ENCODE assay signal across 8 cellular contexts in genomic region chr1:200409761-200410565, GRCh38. TPM values are rescaled to one million over a fixed set of nuclear protein-coding genes. Genes with fewer than 3 reads are reported as not detected.
DNase-seq lines count a peak whose midpoint lies in the region; TF ChIP-seq lines count a peak whose summit lies in the region.

Gene ZNF281, minus strand, starts transcription at chr1:200410036. Its CDS starts 331 bp downstream, at chr1:200409705.

- H3K9me3 ChIP-seq in neuron (ENCODE audit: low read length) = peaks cover 16% of the 10 kb centered on the region

- DNase-seq in GM04504 (ENCODE audit: low read depth) (peak; percentile 80), HFFc6 (peak; percentile 91), NAMALWA (ENCODE audit: low spot score) (peak; percentile 98), SK-MEL-5 (ENCODE audit: low read depth, low spot score) (peak; percentile 90), foreskin melanocyte (peak; percentile 82), stromal cell of bone marrow (ENCODE audit: low read depth) (peak; percentile 88)
- peak; percentile 79 to 90 (median 86) for DNase-seq in activated naive CD4-positive, alpha-beta T cell (lab: John Stamatoyannopoulos, UW)

- in situ Hi-C loops in SK-MEL-5 (cut with HindIII; ENCODE audit: low pct_unique_long_range_greater_than_20kb, low sequenced_read_pairs) = no loop called here

- peaks cover 43% of the 10 kb centered on the region for H3K36me3 Mint-ChIP-seq in HFFc6 (ENCODE audit: low read depth)

- H3K27ac Mint-ChIP-seq in HFFc6 = peak within 1 kb of the TSS; percentile 92

- peaks cover 19% of the 10 kb centered on the region for H3K4me1 ChIP-seq in neuron (ENCODE audit: insufficient read depth, low read length)

- H3K27me3 ChIP-seq in neuron (ENCODE audit: insufficient read depth, low read length) = no peaks in the 10 kb centered on the region

- H3K36me3 ChIP-seq in neuron (ENCODE audit: insufficient read depth, low read length) = peaks cover 34% of the 10 kb centered on the region

- H3K9me3 Mint-ChIP-seq in HFFc6 = peaks cover 35% of the 10 kb centered on the region

- H3K4me1 Mint-ChIP-seq in HFFc6 (ENCODE audit: low read depth) = peaks cover 77% of the 10 kb centered on the region

- peak within 1 kb of the TSS; percentile 90 for H3K4me3 ChIP-seq in neuron (ENCODE audit: low read length)

- peak within 1 kb of the TSS; percentile 97 for H2AFZ ChIP-seq in neuron (ENCODE audit: low read depth, low read length)

- peak within 1 kb of the TSS; percentile 92 for H3K4me3 Mint-ChIP-seq in HFFc6

- H3K27me3 Mint-ChIP-seq in HFFc6 (ENCODE audit: insufficient read depth) = peaks cover 2% of the 10 kb centered on the region

- TF ChIP-seq CTCF in HFFc6 (IDR thresholded peaks at IDR 0.05) = no peak

RNA-seq across cellular contexts. Expression of gene ZNF281, which starts in this region (rescaled TPM):
- 10 to 100 TPM; 37.2 to 50.7 (median 43.9) TPM for total RNA-seq in HFFc6 (2021; fragmentation: NEBNext Ultra II Directional; extraction: Animal tissue kit (Norgen Biotek cat#: 25700))
- total RNA-seq in SK-MEL-5 (2014; rRNA removed; shearing (Covaris generic)) = 20.4 and 21.5 TPM in 2 replicates
- polyA plus RNA-seq in SK-MEL-5 (2015; cell fraction: cytosol; rRNA removed) = 14.8 and 21.1 TPM in 2 replicates
- polyA plus RNA-seq in SK-MEL-5 (2015; cell fraction: nucleus; rRNA removed) = 27.2 and 27.3 TPM in 2 replicates

Comparison
In these comparisons a context has a peak if more than half of its experiments do, and no peak if none do; other contexts are left out.
1. Peak in every context shown above with its lines: DNase-seq and H3K4me3 ChIP-seq.